Comparison of ENCODE assay signal across 14 cellular contexts in the genomic region with DNA sequence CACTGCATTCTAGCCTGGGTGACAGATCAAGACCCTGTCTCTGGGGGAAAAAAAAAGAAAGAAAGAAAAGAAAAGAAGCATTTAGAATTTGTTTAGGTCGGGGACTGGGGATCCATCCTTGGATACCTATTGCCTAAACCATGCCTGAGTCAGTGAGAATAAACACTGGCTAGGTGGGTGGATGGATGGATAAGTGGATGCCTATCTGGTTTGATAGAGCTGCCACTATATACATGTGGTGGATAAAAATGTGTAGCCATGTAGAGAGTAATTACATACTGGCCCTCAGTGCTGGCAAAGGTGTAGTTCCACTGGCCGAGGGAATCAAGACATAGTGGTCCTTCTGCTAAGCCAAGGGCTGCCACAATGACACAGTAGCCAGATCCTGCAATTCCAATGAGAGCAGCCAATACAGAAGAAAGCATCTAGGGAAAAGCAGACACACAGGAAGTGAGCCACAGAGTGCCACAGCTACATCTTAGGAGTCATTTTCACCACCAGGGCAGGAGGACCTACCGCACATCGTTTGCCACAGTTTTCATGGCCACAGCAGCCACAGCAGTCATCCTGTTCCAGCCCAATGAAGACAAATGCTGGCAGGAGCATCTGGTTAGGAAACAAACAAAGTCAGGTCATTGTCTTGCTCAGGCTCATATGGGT. TPM values are rescaled to one million over a fixed set of nuclear protein-coding genes. Genes with fewer than 3 reads are reported as not detected.
DNase-seq lines count a peak whose midpoint lies in the region; ATAC-seq and TF ChIP-seq lines count a peak whose summit lies in the region.
"Had no signal": no experiment of that assay in that cellular context is flagged by ENCODE, and none has a peak within 500 bp of the region (broad histone marks: within the 10 kb centered on the region; RNA-seq: fewer than 3 reads in every experiment).

No MANE protein-coding gene starts in this region.

- TF ChIP-seq CTCF in WI38 (IDR thresholded peaks at IDR 0.05; ENCODE audit: low read depth, low read length) (no peak), foreskin keratinocyte (conservative IDR thresholded peaks at IDR 0.05) (no peak)

- no peak overlapping the region for H3K4me3 Mint-ChIP-seq in activated T-cell treated with anti-CD3 and anti-CD28 coated beads, Interleukin-2, amount 50 U/mL, for 4 hours
- H3K4me3 Mint-ChIP-seq: activated CD4-positive, alpha-beta memory T cell treated with anti-CD3 and anti-CD28 coated beads, Interleukin-2, amount 10 ng/mL, durations not matched to agents 7 days and 5 days; CD4-positive, CD25-positive, alpha-beta regulatory T cell; memory B cell had no signal

- H3K9me3 Mint-ChIP-seq in activated T-cell treated with anti-CD3 and anti-CD28 coated beads, Interleukin-2, amount 50 U/mL, for 4 hours: no peaks in the 10 kb centered on the region
- H3K9me3 Mint-ChIP-seq: activated CD4-positive, alpha-beta memory T cell treated with anti-CD3 and anti-CD28 coated beads, Interleukin-2, amount 10 ng/mL, durations not matched to agents 7 days and 5 days; memory B cell had no signal

- peak overlapping the region; percentile 78 for H3K4me3 ChIP-seq in WI38 (ENCODE audit: low read depth, low read length)
- H3K4me3 ChIP-seq in skeletal muscle cell (ENCODE audit: low read depth, low read length): peak overlapping the region; percentile 56
- H3K4me3 ChIP-seq: SJCRH30 had no signal

- DNase-seq in Daoy (ENCODE audit: low read depth) (peak; percentile 47), foreskin keratinocyte (peak in 1 of 2 donors; percentile 56), skeletal muscle cell (ENCODE audit: low read depth) (no peak), NCI-H2029 (lab: John Stamatoyannopoulos, UW) (no peak), NCI-H1105 (lab: John Stamatoyannopoulos, UW) (no peak)
- no peak for DNase-seq in activated T-cell treated with anti-CD3 and anti-CD28 coated beads, Interleukin-2, amount 50 U/mL, for 4 hours
- DNase-seq: activated CD4-positive, alpha-beta memory T cell treated with anti-CD3 and anti-CD28 coated beads, Interleukin-2, amount 10 ng/mL, durations not matched to agents 7 days and 5 days; CD4-positive, CD25-positive, alpha-beta regulatory T cell; NCI-H446; SJCRH30 had no signal

- H3K4me1 ChIP-seq in foreskin keratinocyte: peaks cover 49% of the 10 kb centered on the region
- H3K4me1 ChIP-seq: SJCRH30 had no signal

- no peaks in the 10 kb centered on the region for H3K36me3 Mint-ChIP-seq in activated T-cell treated with anti-CD3 and anti-CD28 coated beads, Interleukin-2, amount 50 U/mL, for 4 hours (ENCODE audit: insufficient read depth)
- H3K36me3 Mint-ChIP-seq: CD4-positive, CD25-positive, alpha-beta regulatory T cell had no signal

- no peaks in the 10 kb centered on the region for H3K27me3 ChIP-seq in foreskin keratinocyte
- H3K27me3 ChIP-seq: SJCRH30 had no signal

- ATAC-seq in foreskin keratinocyte: no peak
- ATAC-seq in activated T-cell treated with anti-CD3 and anti-CD28 coated beads, Interleukin-2, amount 50 U/mL, for 4 hours: no peak
- no peak for ATAC-seq in GM18861 (IDR thresholded peaks at IDR 0.05; ENCODE audit: unreplicated experiment)

- H3K27ac ChIP-seq in foreskin keratinocyte: peak overlapping the region; percentile 97
- H3K27ac ChIP-seq: KMS-11, SJCRH30 had no signal

- no peaks in the 10 kb centered on the region for H3K4me1 Mint-ChIP-seq in activated T-cell treated with anti-CD3 and anti-CD28 coated beads, Interleukin-2, amount 50 U/mL, for 4 hours (ENCODE audit: low read depth)
- H3K4me1 Mint-ChIP-seq: activated CD4-positive, alpha-beta memory T cell treated with anti-CD3 and anti-CD28 coated beads, Interleukin-2, amount 10 ng/mL, durations not matched to agents 7 days and 5 days; CD4-positive, CD25-positive, alpha-beta regulatory T cell had no signal

- peaks cover 10% of the 10 kb centered on the region for H3K27me3 Mint-ChIP-seq in activated T-cell treated with anti-CD3 and anti-CD28 coated beads, Interleukin-2, amount 50 U/mL, for 4 hours (ENCODE audit: low read depth)

RNA-seq across cellular contexts. Expression of a gene that starts 2.2 kb away (rescaled TPM):
- total RNA-seq in Daoy (2014; rRNA removed; shearing (Covaris generic)): 206 and 209 TPM in 2 replicates
- 79.5 and 87.6 TPM in 2 replicates for total RNA-seq in foreskin keratinocyte
- 69.3 and 72.8 TPM in 2 replicates for polyA plus RNA-seq in foreskin keratinocyte
- 1 to 10 TPM in 1 of 3 donors, under 1 TPM in 2; 0.22 to 1.3 (median 0.37) TPM for total RNA-seq in activated T-cell treated with anti-CD3 and anti-CD28 coated beads, Interleukin-2, amount 50 U/mL, for 4 hours
- total RNA-seq: activated CD4-positive, alpha-beta memory T cell treated with anti-CD3 and anti-CD28 coated beads, Interleukin-2, amount 10 ng/mL, durations not matched to agents 7 days and 5 days had no signal
- polyA plus RNA-seq: CD4-positive, CD25-positive, alpha-beta regulatory T cell had no signal

RNA-seq across cellular contexts. Expression of a gene that starts 41.9 kb away (rescaled TPM):
- total RNA-seq in Daoy (2014; rRNA removed; shearing (Covaris generic)): 0.23 TPM in 1 of 2 replicates, not detected in the other
- not detected in 2 replicates for total RNA-seq in foreskin keratinocyte
- not detected in 2 replicates for polyA plus RNA-seq in foreskin keratinocyte
- not detected for total RNA-seq in activated T-cell treated with anti-CD3 and anti-CD28 coated beads, Interleukin-2, amount 50 U/mL, for 4 hours
- total RNA-seq: activated CD4-positive, alpha-beta memory T cell treated with anti-CD3 and anti-CD28 coated beads, Interleukin-2, amount 10 ng/mL, durations not matched to agents 7 days and 5 days; CD4-positive, CD25-positive, alpha-beta regulatory T cell; SJCRH30 had no signal
- polyA plus RNA-seq: CD4-positive, CD25-positive, alpha-beta regulatory T cell had no signal

Comparison
In these comparisons a context has a peak if more than half of its experiments do, and no peak if none do; other contexts are left out.
1. RNA of a gene that starts 2.2 kb away (total RNA-seq): 206 to 209 TPM in Daoy and 79.5 to 87.6 TPM in foreskin keratinocyte; 0.22 to 1.3 TPM in activated T-cell treated with anti-CD3 and anti-CD28 coated beads, Interleukin-2, amount 50 U/mL, for 4 hours; every median in the first group is over 10 times any median in the second.